ENCODE assay signal across 26 cellular contexts in genomic region chr11:75655619-75656018, GRCh38. TPM values are rescaled to one million over a fixed set of nuclear protein-coding genes. Genes with fewer than 3 reads are reported as not detected.
DNase-seq lines count a peak whose midpoint lies in the region; ATAC-seq, FAIRE-seq and TF ChIP-seq lines count a peak whose summit lies in the region.
"Had no signal": no experiment of that assay in that cellular context is flagged by ENCODE, and none has a peak within 500 bp of the region (broad histone marks: within the 10 kb centered on the region; RNA-seq: fewer than 3 reads in every experiment).

No MANE protein-coding gene starts in this region.

- H3K27ac ChIP-seq in astrocyte (ENCODE audit: low read depth, low read length): no peak overlapping the region
- H3K27ac ChIP-seq: C4-2B, KMS-11, ovary, spleen had no signal

- no peak for FAIRE-seq in astrocyte (lab: Jason Lieb, UNC)

- H3K79me2 ChIP-seq in astrocyte (ENCODE audit: insufficient read depth, low read length): no peaks in the 10 kb centered on the region

- no peak for TF ChIP-seq CTCF in AG04449 (IDR thresholded peaks at IDR 0.05; ENCODE audit: insufficient read depth, low read length, missing control alignments)
- TF ChIP-seq CTCF in astrocyte (IDR thresholded peaks at IDR 0.05; ENCODE audit: insufficient read depth, low read depth, low read length): no peak
- no peak for TF ChIP-seq CTCF in GM10248 (IDR thresholded peaks at IDR 0.05; ENCODE audit: control extremely low read depth, extremely low read depth, low read depth, missing control alignments)

- H3K4me2 ChIP-seq in astrocyte (ENCODE audit: low read length): peak overlapping the region; percentile 50
- H3K4me2 ChIP-seq: KMS-11 had no signal

- ATAC-seq in GM18867 (IDR thresholded peaks at IDR 0.05; ENCODE audit: unreplicated experiment): no peak
- ATAC-seq: HCT116 had no signal

- CTCF ChIA-PET in AG04449 (lab: Yijun Ruan, JAX): no interaction called here
- CTCF ChIA-PET in GM10248 (lab: Yijun Ruan, JAX): interaction anchor here (1.4 kb wide), 1 partner anchor 664 kb away, joined by 3 read pairs; no protein-coding TSS in a partner anchor

- no peaks in the 10 kb centered on the region for H3K27me3 ChIP-seq in astrocyte (ENCODE audit: insufficient read depth, low read length)
- H3K27me3 ChIP-seq: ovary, spleen had no signal

- POLR2A ChIA-PET in AG04449 (lab: Yijun Ruan, JAX): no interaction called here
- POLR2A ChIA-PET in GM10248 (lab: Yijun Ruan, JAX): no interaction called here

- no peak overlapping the region for H3K4me3 ChIP-seq in AG04449 (ENCODE audit: low read depth, low read length)
- H3K4me3 ChIP-seq in astrocyte (ENCODE audit: insufficient read depth, low read depth, low read length): no peak overlapping the region
- H3K4me3 ChIP-seq: ovary, spleen had no signal

- H3K36me3 Mint-ChIP-seq in astrocyte (ENCODE audit: low read depth, unreplicated experiment): no peaks in the 10 kb centered on the region
- H3K36me3 Mint-ChIP-seq: activated naive CD4-positive, alpha-beta T cell treated with anti-CD3 and anti-CD28 coated beads, Interleukin-2, amount 10 ng/mL, durations not matched to agents 7 days and 5 days; type B pancreatic cell had no signal

- H3K9me3 Mint-ChIP-seq in astrocyte (ENCODE audit: unreplicated experiment): peaks cover 2% of the 10 kb centered on the region
- H3K9me3 Mint-ChIP-seq: activated CD4-positive, alpha-beta T cell treated with anti-CD3 and anti-CD28 coated beads, Interleukin-2, amount 10 ng/mL, durations not matched to agents 24 days and 14 days; activated naive CD4-positive, alpha-beta T cell treated with anti-CD3 and anti-CD28 coated beads, Interleukin-2, amount 10 ng/mL, durations not matched to agents 7 days and 5 days; activated T-helper 1 cell treated with anti-CD3 and anti-CD28 coated beads, Interleukin-12 subunit alpha, Interleukin-12 subunit beta, Interleukin-2, Interleukin-4 antibody, amounts not matched to agents 30 ng/mL and 10 ng/mL and 1 ng/mL, durations not matched to agents 14 hours and 24 hours and 36 hours; dendritic cell treated with granulocyte-macrophage colony-stimulating factor and Interleukin-4, amounts not matched to agents 40 ng/mL and 50 ng/mL, for 4 days; nephron; T-helper 2 cell treated with Interferon-gamma antibody and Interleukin-4, amounts not matched to agents 5 μg/mL and 100 μg/mL, for 36 hours; type B pancreatic cell had no signal

- peaks cover 29% of the 10 kb centered on the region for H3K4me1 Mint-ChIP-seq in astrocyte (ENCODE audit: low read depth, unreplicated experiment)

- no peaks in the 10 kb centered on the region for H4K20me1 ChIP-seq in astrocyte (ENCODE audit: insufficient read depth, low read length)

- H3K27ac Mint-ChIP-seq in astrocyte (ENCODE audit: unreplicated experiment): no peak overlapping the region
- H3K27ac Mint-ChIP-seq: activated CD4-positive, alpha-beta T cell treated with anti-CD3 and anti-CD28 coated beads, Interleukin-2, amount 10 ng/mL, durations not matched to agents 24 days and 14 days; activated naive CD4-positive, alpha-beta T cell treated with anti-CD3 and anti-CD28 coated beads, Interleukin-2, amount 10 ng/mL, durations not matched to agents 7 days and 5 days; activated T-helper 1 cell treated with anti-CD3 and anti-CD28 coated beads, Interleukin-12 subunit alpha, Interleukin-12 subunit beta, Interleukin-2, Interleukin-4 antibody, amounts not matched to agents 30 ng/mL and 10 ng/mL and 1 ng/mL, durations not matched to agents 14 hours and 24 hours and 36 hours; dendritic cell treated with granulocyte-macrophage colony-stimulating factor and Interleukin-4, amounts not matched to agents 40 ng/mL and 50 ng/mL, for 4 days; nephron; T-helper 2 cell treated with Interferon-gamma antibody and Interleukin-4, amounts not matched to agents 5 μg/mL and 100 μg/mL, for 36 hours; type B pancreatic cell had no signal

- H3K27me3 Mint-ChIP-seq in astrocyte (ENCODE audit: low read depth, unreplicated experiment): peaks cover 10% of the 10 kb centered on the region

- H3K9me3 ChIP-seq in astrocyte (ENCODE audit: insufficient read depth, low read depth, low read length): no peaks in the 10 kb centered on the region
- H3K9me3 ChIP-seq: ovary, spleen had no signal

- peak overlapping the region; percentile 37 for H3K4me3 Mint-ChIP-seq in astrocyte (ENCODE audit: unreplicated experiment)
- H3K4me3 Mint-ChIP-seq: activated CD4-positive, alpha-beta T cell treated with anti-CD3 and anti-CD28 coated beads, Interleukin-2, amount 10 ng/mL, durations not matched to agents 24 days and 14 days; activated naive CD4-positive, alpha-beta T cell treated with anti-CD3 and anti-CD28 coated beads, Interleukin-2, amount 10 ng/mL, durations not matched to agents 7 days and 5 days; activated T-helper 1 cell treated with anti-CD3 and anti-CD28 coated beads, Interleukin-12 subunit alpha, Interleukin-12 subunit beta, Interleukin-2, Interleukin-4 antibody, amounts not matched to agents 30 ng/mL and 10 ng/mL and 1 ng/mL, durations not matched to agents 14 hours and 24 hours and 36 hours; dendritic cell treated with granulocyte-macrophage colony-stimulating factor and Interleukin-4, amounts not matched to agents 40 ng/mL and 50 ng/mL, for 4 days; nephron; T-helper 2 cell treated with Interferon-gamma antibody and Interleukin-4, amounts not matched to agents 5 μg/mL and 100 μg/mL, for 36 hours; type B pancreatic cell had no signal

- peaks cover 24% of the 10 kb centered on the region for H3K4me1 ChIP-seq in astrocyte (ENCODE audit: insufficient read depth, low read length)
- H3K4me1 ChIP-seq: spleen had no signal

- no peaks in the 10 kb centered on the region for H3K36me3 ChIP-seq in astrocyte (ENCODE audit: insufficient read depth, low read length)
- H3K36me3 ChIP-seq: ovary, spleen had no signal

- no peak overlapping the region for H2AFZ ChIP-seq in astrocyte (ENCODE audit: low read depth, low read length)

- no peak overlapping the region for H3K9ac ChIP-seq in astrocyte (ENCODE audit: low read length)
- H3K9ac ChIP-seq: KMS-11 had no signal

- DNase-seq in AG04449 (ENCODE audit: low read depth, low spot score) (peak; percentile 66), EH (ENCODE audit: low read depth) (peak; percentile 84), astrocyte (ENCODE audit: low read depth) (peak; percentile 73), iris pigment epithelial cell (ENCODE audit: low read depth) (peak; percentile 14), GM10248 (ENCODE audit: extremely low spot score) (no peak), T-helper 9 cell (no peak), activated gamma-delta T cell treated with Interleukin-2 at 50 U/mL for 16 hours (no peak)
- DNase-seq: activated CD4-positive, alpha-beta T cell treated with anti-CD3 and anti-CD28 coated beads, Interleukin-2, amount 10 ng/mL, durations not matched to agents 24 days and 14 days; activated naive CD4-positive, alpha-beta T cell treated with anti-CD3 and anti-CD28 coated beads, Interleukin-2, amount 10 ng/mL, durations not matched to agents 7 days and 5 days; amniotic stem cell; DMS79 treated with DMSO at 0.1 percent for 48 hours; islet precursor cell; ovary; retina; spleen had no signal

RNA-seq across cellular contexts. Expression of gene MAP6, which starts 13.2 kb away (rescaled TPM):
- total RNA-seq in astrocyte: 3.0 and 3.9 TPM in 2 replicates
- total RNA-seq: mononuclear cell, OCI-LY7 had no signal

Comparison
In these comparisons a context has a peak if more than half of its experiments do, and no peak if none do; other contexts are left out.
1. DNase-seq: peak in AG04449 (single experiment), EH (single experiment), astrocyte (single experiment) and iris pigment epithelial cell (single experiment); none in GM10248 (single experiment), T-helper 9 cell (single experiment) and activated gamma-delta T cell treated with Interleukin-2 at 50 U/mL for 16 hours (single experiment).